In the genomic region with DNA sequence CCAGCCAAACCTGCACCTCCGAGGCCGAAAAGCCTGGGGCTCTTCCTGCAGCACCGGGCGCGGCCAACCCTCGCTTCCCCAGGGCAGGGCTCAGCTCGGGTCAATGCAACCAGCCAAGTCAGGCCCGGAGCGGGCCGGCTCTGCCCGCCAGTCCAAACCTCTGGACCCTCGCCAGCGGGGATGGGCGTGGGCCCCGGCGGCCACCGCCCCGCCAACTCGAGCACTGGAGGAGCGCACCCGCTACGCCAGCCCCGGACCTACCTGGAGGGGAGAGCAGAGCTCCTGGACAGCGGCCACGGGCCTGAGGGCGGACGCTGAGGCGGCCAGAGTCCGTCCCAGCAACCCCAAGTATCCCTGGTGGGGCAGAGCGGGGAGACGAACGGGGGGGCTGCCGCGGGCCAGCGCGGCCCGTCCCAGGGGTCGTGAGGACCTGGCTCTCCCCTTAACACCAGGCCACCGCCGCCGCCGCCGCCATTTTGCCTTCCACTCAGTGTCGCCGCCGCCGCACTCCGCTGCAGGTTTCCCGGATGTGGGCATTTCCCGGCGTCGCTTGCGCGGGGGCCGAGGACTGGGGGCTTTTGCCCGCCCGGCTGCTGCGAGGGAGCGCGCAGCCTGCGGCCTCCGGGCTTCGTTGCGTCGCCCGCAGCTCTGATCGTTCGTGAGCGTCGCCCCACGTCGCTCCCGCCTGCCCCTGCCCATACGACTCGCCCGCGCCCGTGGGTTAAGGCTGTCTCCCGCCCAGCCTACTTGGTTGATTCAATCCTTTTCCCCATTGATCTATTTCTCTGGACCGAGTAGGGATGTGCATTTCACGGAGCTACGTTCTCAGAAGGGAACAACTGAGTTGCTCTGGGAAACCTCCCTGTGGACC, we compare ENCODE assay signal across 8 cellular contexts. TPM values are rescaled to one million over a fixed set of nuclear protein-coding genes. Genes with fewer than 3 reads are reported as not detected.
A peak's percentile ranks its signal among the peaks of the same experiment; 100 is the strongest.
DNase-seq lines count a peak whose midpoint lies in the region; ATAC-seq lines count a peak whose summit lies in the region.

A gene (minus strand): TSS at position 514 of the 871 bp plus-strand sequence. CDS start 15,975 bp downstream, outside the sequence.

- H3K4me3 Mint-ChIP-seq in CD8-positive, alpha-beta memory T cell, result peak within 1 kb of the TSS; percentile 91 to 99 (median 97)

- POLR2A ChIA-PET in CD8-positive, alpha-beta memory T cell (lab: Charles Lee), result interaction anchor here (0.6 to 2.4 kb wide), 7 partner anchors 18 to 216 kb away, joined by 3 to 20 read pairs (median 5); a partner anchor contains a TSS

- no peaks in the 10 kb centered on the region for H3K27me3 Mint-ChIP-seq in CD8-positive, alpha-beta memory T cell

- H3K4me1 ChIP-seq in CD8-positive, alpha-beta memory T cell (ENCODE audit: insufficient read depth, low read length), result peaks cover 15% of the 10 kb centered on the region

- H3K27me3 ChIP-seq in CD8-positive, alpha-beta memory T cell (ENCODE audit: insufficient read depth, low read length, poor library complexity, severe bottlenecking), result no peaks in the 10 kb centered on the region

- H3K9me3 ChIP-seq in CD8-positive, alpha-beta memory T cell (ENCODE audit: low read length), result no peaks in the 10 kb centered on the region

- no peaks in the 10 kb centered on the region for H3K36me3 ChIP-seq in CD8-positive, alpha-beta memory T cell (ENCODE audit: insufficient read depth, low read length)

- peak; percentile 90 to 94 (median 91) for DNase-seq in CD8-positive, alpha-beta memory T cell
- peak; percentile 66 for DNase-seq in HPDE6-E6E7 (ENCODE audit: extremely low spot score)
- peak; percentile 45 for DNase-seq in NK-92 (lab: John Stamatoyannopoulos, UW; ENCODE audit: unreplicated experiment)
- peak; percentile 77 to 91 for DNase-seq in activated CD8-positive, alpha-beta memory T cell treated with anti-CD3 and anti-CD28 coated beads for 1 hour (ENCODE audit: extremely low read depth in 1 of 2, low read depth in 1 of 2)
- peak; percentile 95 for DNase-seq in effector CD4-positive, alpha-beta T cell
- peak; percentile 82 to 88 for DNase-seq in lung microvascular endothelial cell (ENCODE audit: low read depth in 2 of 2)
- DNase-seq in stimulated activated CD4-positive, alpha-beta T cell treated with anti-CD3 and anti-CD28 coated beads, TNF-alpha, amount 100 ng/mL, for 48 hours (ENCODE audit: low read depth in 3 of 3), result peak; percentile 84 to 91 (median 90)

- H3K4me3 ChIP-seq in CD8-positive, alpha-beta memory T cell (ENCODE audit: low read length), result peak within 1 kb of the TSS; percentile 87

- peaks cover 0 to 19% (median 2%) of the 10 kb centered on the region in 3 donors for H3K36me3 Mint-ChIP-seq in CD8-positive, alpha-beta memory T cell

- H3K27ac ChIP-seq in CD8-positive, alpha-beta memory T cell (ENCODE audit: low read depth, low read length), result peak within 1 kb of the TSS; percentile 88

- peak; percentile 81 for ATAC-seq in GM19467 (IDR thresholded peaks at IDR 0.05; ENCODE audit: unreplicated experiment)

- peaks cover 41 to 59% (median 51%) of the 10 kb centered on the region in 3 donors for H3K4me1 Mint-ChIP-seq in CD8-positive, alpha-beta memory T cell

- no peaks in the 10 kb centered on the region for H3K9me3 Mint-ChIP-seq in CD8-positive, alpha-beta memory T cell

- CTCF ChIA-PET in CD8-positive, alpha-beta memory T cell (lab: Charles Lee), result interaction anchor here (0.7 to 2.6 kb wide), 8 partner anchors 8 to 153 kb away, joined by 3 to 16 read pairs (median 4); a partner anchor contains a TSS

- H3K27ac Mint-ChIP-seq in CD8-positive, alpha-beta memory T cell, result peak within 1 kb of the TSS; percentile 96 to 100 (median 98)

RNA-seq across cellular contexts. Expression of the gene that starts here (rescaled TPM):
- total RNA-seq in CD8-positive, alpha-beta memory T cell, result 10 to 100 TPM; 29.7 to 33.8 TPM
- polyA plus RNA-seq in CD8-positive, alpha-beta memory T cell, result 12.7 TPM
- total RNA-seq in lung microvascular endothelial cell, result 4.6 and 7.1 TPM in 2 replicates

Comparison
In these comparisons a context has a peak if more than half of its experiments do, and no peak if none do; other contexts are left out.
1. Peak in every context shown above with its lines: DNase-seq, ATAC-seq, H3K4me3 ChIP-seq and H3K27ac ChIP-seq.
2. DNase-seq: peak in every context shown above with its lines; median percentile 95 in effector CD4-positive, alpha-beta T cell; 91 in CD8-positive, alpha-beta memory T cell; 90 in stimulated activated CD4-positive, alpha-beta T cell treated with anti-CD3 and anti-CD28 coated beads, TNF-alpha, amount 100 ng/mL, for 48 hours; 85 in lung microvascular endothelial cell; 84 in activated CD8-positive, alpha-beta memory T cell treated with anti-CD3 and anti-CD28 coated beads for 1 hour; 66 in HPDE6-E6E7; 45 in NK-92.